In the genomic region with DNA sequence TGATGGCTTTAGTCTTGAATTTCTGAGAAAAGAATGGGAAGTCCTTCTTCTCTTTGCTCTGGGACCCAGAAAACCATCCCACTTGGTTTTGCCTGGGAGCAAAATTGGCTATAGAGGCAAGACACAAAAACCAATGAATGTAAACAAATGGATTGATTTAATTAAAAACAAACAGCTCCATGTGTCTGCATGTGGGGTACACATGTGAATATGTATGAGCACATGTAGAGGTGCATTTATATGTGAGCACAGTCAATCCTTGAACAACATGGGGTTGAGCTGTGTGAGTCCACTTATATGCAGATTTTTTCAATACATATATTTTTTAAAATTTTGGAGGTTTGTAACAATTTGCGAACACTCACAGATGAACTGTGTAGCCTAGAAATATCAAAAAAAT, we compare ENCODE assay signal across 32 cellular contexts.
"Had no signal": no experiment of that assay in that cellular context is flagged by ENCODE, and none has a peak within 500 bp of the region (broad histone marks: within the 10 kb centered on the region; RNA-seq: fewer than 3 reads in every experiment).

No MANE protein-coding gene starts in this region.

- H3K4me1 Mint-ChIP-seq: stimulated activated memory B cell treated with anti-CD40 and anti-IgM and Interleukin-4, amounts not matched to agents 10 μg/mL and 1 μg/mL and 100 μg/mL, for 72 hours had no signal

- H3K27ac Mint-ChIP-seq: stimulated activated memory B cell treated with anti-CD40 and anti-IgM and Interleukin-4, amounts not matched to agents 10 μg/mL and 1 μg/mL and 100 μg/mL, for 72 hours had no signal

- H3K36me3 Mint-ChIP-seq: stimulated activated memory B cell treated with anti-CD40 and anti-IgM and Interleukin-4, amounts not matched to agents 10 μg/mL and 1 μg/mL and 100 μg/mL, for 72 hours had no signal

- FAIRE-seq: islet of Langerhans, kidney, small intestine, urothelium cell line had no signal

- H3K9me3 Mint-ChIP-seq: immature natural killer cell; naive thymus-derived CD8-positive, alpha-beta T cell; nephron progenitor cell; neural progenitor cell; stimulated activated memory B cell treated with anti-CD40 and anti-IgM and Interleukin-4, amounts not matched to agents 10 μg/mL and 1 μg/mL and 100 μg/mL, for 72 hours; stimulated activated naive CD8-positive, alpha-beta T cell treated with anti-CD3 and anti-CD28 coated beads, Interleukin-15, amount 100 ng/mL, for 72 hours had no signal

- H3K27ac ChIP-seq: left ventricle myocardium inferior, neural progenitor cell, neutrophil, ovary, prostate gland, sigmoid colon, testis, transverse colon, upper lobe of right lung had no signal

- ATAC-seq: heart left ventricle; naive thymus-derived CD8-positive, alpha-beta T cell; right cardiac atrium; stimulated activated memory B cell treated with anti-CD40 and anti-IgM and Interleukin-4, amounts not matched to agents 10 μg/mL and 1 μg/mL and 100 μg/mL, for 72 hours; stimulated activated naive CD8-positive, alpha-beta T cell treated with anti-CD3 and anti-CD28 coated beads, Interleukin-15, amount 100 ng/mL, for 72 hours; upper lobe of right lung had no signal

- H3K27me3 Mint-ChIP-seq: stimulated activated memory B cell treated with anti-CD40 and anti-IgM and Interleukin-4, amounts not matched to agents 10 μg/mL and 1 μg/mL and 100 μg/mL, for 72 hours; stimulated activated naive CD8-positive, alpha-beta T cell treated with anti-CD3 and anti-CD28 coated beads, Interleukin-15, amount 100 ng/mL, for 72 hours had no signal

- H3K9ac ChIP-seq: neural progenitor cell had no signal

- H3K4me3 ChIP-seq: heart left ventricle, left ventricle myocardium inferior, lung, mucosa of descending colon, neural progenitor cell, ovary, prostate gland, sigmoid colon, testis, thyroid gland, transverse colon, upper lobe of right lung had no signal

- H2AFZ ChIP-seq: neural progenitor cell had no signal

- DNase-seq: heart left ventricle; hypothalamus; immature natural killer cell; kidney; left ventricle myocardium inferior; midbrain; naive thymus-derived CD8-positive, alpha-beta T cell; nephron progenitor cell; occipital lobe; ovary; retina; right cardiac atrium; sigmoid colon; stimulated activated CD4-positive, alpha-beta T cell treated with anti-CD3 and anti-CD28 coated beads, Interleukin-1b, Interleukin-23, amount 100 ng/mL, for 48 hours; stimulated activated CD4-positive, alpha-beta T cell treated with anti-CD3 and anti-CD28 coated beads, Interleukin-2, amount 100 ng/mL, for 48 hours; stimulated activated CD4-positive, alpha-beta T cell treated with anti-CD3 and anti-CD28 coated beads, Interleukin-4, amount 100 ng/mL, for 4 hours; stimulated activated CD8-positive, alpha-beta memory T cell treated with anti-CD3 and anti-CD28 coated beads, Interleukin-4, amount 100 ng/mL, for 48 hours; stimulated activated naive CD4-positive, alpha-beta T cell treated with Interleukin-2 at 50 U/mL for 16 hours; stimulated activated naive CD8-positive, alpha-beta T cell treated with anti-CD3 and anti-CD28 coated beads, Interleukin-15, amount 100 ng/mL, for 72 hours; testis; thyroid gland; transverse colon; upper lobe of right lung had no signal

- H3K27me3 ChIP-seq: heart left ventricle, neural progenitor cell, neutrophil, ovary, sigmoid colon, testis, thyroid gland, transverse colon, upper lobe of right lung had no signal

- H3K9me3 ChIP-seq: heart left ventricle, left ventricle myocardium inferior, mucosa of descending colon, neutrophil, ovary, prostate gland, sigmoid colon, testis, thyroid gland, transverse colon, upper lobe of right lung had no signal

- H3K4me3 Mint-ChIP-seq: immature natural killer cell; naive thymus-derived CD8-positive, alpha-beta T cell; nephron progenitor cell; neural progenitor cell; stimulated activated memory B cell treated with anti-CD40 and anti-IgM and Interleukin-4, amounts not matched to agents 10 μg/mL and 1 μg/mL and 100 μg/mL, for 72 hours; stimulated activated naive CD8-positive, alpha-beta T cell treated with anti-CD3 and anti-CD28 coated beads, Interleukin-15, amount 100 ng/mL, for 72 hours had no signal

- H3K4me1 ChIP-seq: prostate gland had no signal

- H3K4me2 ChIP-seq: neural progenitor cell had no signal

- H3K36me3 ChIP-seq: neural progenitor cell, neutrophil, ovary, prostate gland, sigmoid colon, thyroid gland, transverse colon, upper lobe of right lung had no signal
